Comparison of ENCODE assay signal across 8 cellular contexts in genomic region chr1:17335821-17336718, GRCh38. TPM values are rescaled to one million over a fixed set of nuclear protein-coding genes. Genes with fewer than 3 reads are reported as not detected.
DNase-seq lines count a peak whose midpoint lies in the region; ATAC-seq and TF ChIP-seq lines count a peak whose summit lies in the region.

No MANE protein-coding gene starts in this region.

- no peaks in the 10 kb centered on the region for H3K4me1 ChIP-seq in iPS DF 6.9 (ENCODE audit: control insufficient read depth, insufficient read depth, low read length)
- H3K4me1 ChIP-seq in spleen = peaks cover 0 to 6% (median 0%) of the 10 kb centered on the region in 6 donors

- no peaks in the 10 kb centered on the region for H3K36me3 ChIP-seq in iPS DF 6.9 (ENCODE audit: control insufficient read depth, insufficient read depth, low read length)
- peaks cover 0 to 93% (median 0%) of the 10 kb centered on the region in 6 donors for H3K36me3 ChIP-seq in spleen

- H3K4me3 ChIP-seq in astrocyte of the cerebellum (ENCODE audit: low read depth, low read length) = no peak overlapping the region
- H3K4me3 ChIP-seq in iPS DF 6.9 (ENCODE audit: low read length) = no peak overlapping the region
- no peak overlapping the region for H3K4me3 ChIP-seq in spleen

- ATAC-seq in HG02973 (IDR thresholded peaks at IDR 0.05; ENCODE audit: unreplicated experiment) = no peak

- intact Hi-C loops in spleen (cut with DNase I; ENCODE audit: low total_unique reads) = no loop called here

- TF ChIP-seq CTCF in astrocyte of the cerebellum (IDR thresholded peaks at IDR 0.05; ENCODE audit: low read depth, low read length, missing control alignments) = peak; percentile 91
- TF ChIP-seq CTCF in spleen (IDR thresholded peaks at IDR 0.05 in 8 of 11, conservative IDR thresholded peaks at IDR 0.05 in 3 of 11) = peak; percentile 27 to 83 (median 67)

- no peak for TF ChIP-seq POLR2A in spleen (IDR thresholded peaks at IDR 0.05)

- H3K27me3 ChIP-seq in iPS DF 6.9 (ENCODE audit: control insufficient read depth, insufficient read depth, low read length) (no peaks in the 10 kb centered on the region), spleen (replicated peaks in 1 of 7) (peaks cover 0 to 58% (median 0%) of the 10 kb centered on the region in 7 donors)

- WGBS in iPS DF 6.9 (ENCODE audit: insufficient coverage, insufficient read length) = no CpG with 5 or more reads among the region's 20 CpGs
- WGBS in spleen, 5 donors = 29 to 37% (median 32%) methylated on average over 20 of the region's 20 CpGs

- H3K9me3 ChIP-seq in iPS DF 6.9 (ENCODE audit: control insufficient read depth, insufficient read depth, low read length) (no peaks in the 10 kb centered on the region), spleen (peaks cover 0 to 4% (median 0%) of the 10 kb centered on the region in 8 donors)

- no peak overlapping the region for H3K27ac ChIP-seq in iPS DF 6.9 (ENCODE audit: low read length)
- H3K27ac ChIP-seq in spleen = peak overlapping the region in 1 of 8 donors; percentile 22

- DNase-seq in GF-D8 (lab: John Stamatoyannopoulos, UW) (peak; percentile 25), NAMALWA (ENCODE audit: low spot score) (peak; percentile 82), T-helper 2 cell (peak in 4 of 5 experiments; percentile 24 to 45 (median 40)), astrocyte of the cerebellum (ENCODE audit: low read depth) (peak; percentile 43), iPS DF 6.9 (ENCODE audit: low read depth, low spot score) (peak; percentile 31), spleen (peak; percentile 89), mesenteric fat pad (ENCODE audit: low spot score) (no peak)

- in situ Hi-C loops in astrocyte of the cerebellum (cut with HindIII; ENCODE audit: low sequenced_read_pairs) = no loop called here

RNA-seq across cellular contexts. Expression of gene PADI4, which starts 28.1 kb away (rescaled TPM):
- total RNA-seq in spleen (100 to 1,000 TPM in 2 of 7 donors, 10 to 100 TPM in 5; 15.9 to 122 (median 45.0) TPM), mesenteric fat pad (7.0 TPM)
- polyA plus RNA-seq in spleen = 1 to 10 TPM; 5.1 to 8.3 (median 8.3) TPM

RNA-seq across cellular contexts. Expression of gene PADI6, which starts 35.9 kb away (rescaled TPM):
- total RNA-seq in spleen = under 1 TPM in 1 of 7 donors, not detected in 6; 0.14 TPM
- polyA plus RNA-seq in spleen = not detected
- total RNA-seq in mesenteric fat pad = not detected
